ENCODE assay signal across 8 cellular contexts in the genomic region with DNA sequence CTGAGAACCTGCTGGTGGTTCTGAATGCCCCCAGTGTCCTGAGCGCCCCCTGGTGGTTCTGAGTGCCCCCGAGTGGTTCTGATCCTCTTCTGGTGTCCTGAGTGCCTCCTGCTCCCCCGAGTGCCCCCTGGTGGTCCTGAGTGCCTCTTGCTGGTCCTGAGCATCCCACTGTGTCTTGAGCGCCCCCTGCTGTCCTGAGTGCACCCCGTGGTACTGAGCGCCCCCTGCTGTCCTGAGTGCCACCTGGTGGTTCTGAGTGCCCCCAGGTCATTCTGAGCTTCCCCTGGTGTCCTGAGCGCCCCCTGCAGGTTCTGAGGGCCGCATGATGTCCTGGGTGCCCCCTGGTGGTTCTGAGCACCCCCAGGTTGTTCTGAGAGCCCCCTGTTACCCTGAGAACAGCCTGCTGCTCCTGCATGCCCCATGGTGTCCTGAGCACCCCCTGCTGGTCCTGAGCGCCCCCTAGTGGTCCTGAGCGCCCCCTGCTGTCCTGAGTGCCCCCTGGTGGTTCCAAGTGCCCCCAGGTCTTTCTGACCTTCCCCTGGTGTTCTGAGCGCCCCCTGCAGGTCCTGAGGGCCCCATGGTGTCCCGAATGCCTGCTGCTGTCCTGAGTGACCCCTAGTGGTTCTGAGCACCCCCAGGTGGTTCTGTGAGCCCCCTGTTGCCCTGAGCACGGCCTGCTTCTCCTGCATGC.
DNase-seq lines count a peak whose midpoint lies in the region; ATAC-seq and TF ChIP-seq lines count a peak whose summit lies in the region.

No MANE protein-coding gene starts in this region.

- peaks cover 4% of the 10 kb centered on the region for H3F3A ChIP-seq in DOHH2 (ENCODE audit: control insufficient read depth, insufficient read depth)

- no peak overlapping the region for H3K4me2 ChIP-seq in DOHH2 (ENCODE audit: low read length)

- no peak overlapping the region for H3K27ac Mint-ChIP-seq in immature natural killer cell
- H3K27ac Mint-ChIP-seq in type B pancreatic cell: no peak overlapping the region

- H3K9me3 Mint-ChIP-seq in immature natural killer cell (no peaks in the 10 kb centered on the region), type B pancreatic cell (peaks cover 8% of the 10 kb centered on the region)

- peak; percentile 67 for ATAC-seq in GM21390 (IDR thresholded peaks at IDR 0.05; ENCODE audit: unreplicated experiment)

- H3K4me3 ChIP-seq in DOHH2 (ENCODE audit: low read length): no peak overlapping the region

- peaks cover 22% of the 10 kb centered on the region for H3K9me3 ChIP-seq in DOHH2 (ENCODE audit: control insufficient read depth, insufficient read depth, low read length)

- no peaks in the 10 kb centered on the region for H3K9me2 ChIP-seq in DOHH2 (replicated peaks; ENCODE audit: control insufficient read depth, low read length)

- H3K27me3 ChIP-seq in DOHH2 (ENCODE audit: control insufficient read depth, low read length): no peaks in the 10 kb centered on the region

- no peaks in the 10 kb centered on the region for H3K79me2 ChIP-seq in DOHH2 (ENCODE audit: control insufficient read depth, low read length)

- H3K4me3 Mint-ChIP-seq in immature natural killer cell: no peak overlapping the region
- H3K4me3 Mint-ChIP-seq in type B pancreatic cell: no peak overlapping the region

- peak; percentile 95 for TF ChIP-seq CTCF in DOHH2 (IDR thresholded peaks at IDR 0.05; ENCODE audit: low read depth, low read length, poor library complexity, severe bottlenecking)
- peak; percentile 25 for TF ChIP-seq CTCF in type B pancreatic cell (conservative IDR thresholded peaks at IDR 0.05)

- DNase-seq in HUDEP-2 (lab: John Stamatoyannopoulos, UW; ENCODE audit: unreplicated experiment in 76 of 76) (peak in 44 of 76 experiments; percentile 2 to 55 (median 26)), immature natural killer cell (peak; percentile 54 to 65 (median 57)), type B pancreatic cell (ENCODE audit: extremely low spot score, unreplicated experiment) (peak; percentile 71), AG08395 (ENCODE audit: low spot score) (no peak), COLO829 (ENCODE audit: low spot score) (no peak)
- peak; percentile 59 to 95 (median 84) for DNase-seq in activated CD8-positive, alpha-beta memory T cell treated with anti-CD3 and anti-CD28 coated beads for 48 hours (ENCODE audit: low read depth in 2 of 3, low spot score in 2 of 3)

- no peak overlapping the region for H3K27ac ChIP-seq in DOHH2 (ENCODE audit: low read depth, low read length)

- no peaks in the 10 kb centered on the region for H4K20me1 ChIP-seq in DOHH2 (ENCODE audit: control insufficient read depth, insufficient read depth, low read depth, low read length)

- H3K36me3 Mint-ChIP-seq in immature natural killer cell: no peaks in the 10 kb centered on the region
- no peaks in the 10 kb centered on the region for H3K36me3 Mint-ChIP-seq in type B pancreatic cell

- H3K36me3 ChIP-seq in DOHH2 (ENCODE audit: control insufficient read depth, low read length): no peaks in the 10 kb centered on the region

- H3K27me3 Mint-ChIP-seq in immature natural killer cell (ENCODE audit: low read depth in 3 of 3) (peaks cover 0 to 4% (median 0%) of the 10 kb centered on the region in 3 donors), type B pancreatic cell (no peaks in the 10 kb centered on the region)

- H3K4me1 ChIP-seq in DOHH2 (ENCODE audit: control insufficient read depth, low read length): peaks cover 7% of the 10 kb centered on the region

- H3K4me1 Mint-ChIP-seq in immature natural killer cell: peaks cover 2 to 8% of the 10 kb centered on the region in 2 donors
- H3K4me1 Mint-ChIP-seq in type B pancreatic cell (ENCODE audit: unreplicated experiment): no peaks in the 10 kb centered on the region

Comparison
In these comparisons a context has a peak if more than half of its experiments do, and no peak if none do; other contexts are left out.
1. DNase-seq: peak in HUDEP-2 (44 of 76), activated CD8-positive, alpha-beta memory T cell treated with anti-CD3 and anti-CD28 coated beads for 48 hours (3 of 3), immature natural killer cell (3 of 3) and type B pancreatic cell (single experiment); none in AG08395 (single experiment) and COLO829 (single experiment).